In genomic region chr20:62150236-62150575, GRCh38 we compare ENCODE assay signal across 1 cellular context.
TF ChIP-seq lines count a peak whose summit lies in the region.

No MANE protein-coding gene starts in this region.

TF ChIP-seq in GM23338, 12 proteins besides CTCF, POLR2A, EP300 and RAD21:
- TF ChIP-seq, protein P1, sequence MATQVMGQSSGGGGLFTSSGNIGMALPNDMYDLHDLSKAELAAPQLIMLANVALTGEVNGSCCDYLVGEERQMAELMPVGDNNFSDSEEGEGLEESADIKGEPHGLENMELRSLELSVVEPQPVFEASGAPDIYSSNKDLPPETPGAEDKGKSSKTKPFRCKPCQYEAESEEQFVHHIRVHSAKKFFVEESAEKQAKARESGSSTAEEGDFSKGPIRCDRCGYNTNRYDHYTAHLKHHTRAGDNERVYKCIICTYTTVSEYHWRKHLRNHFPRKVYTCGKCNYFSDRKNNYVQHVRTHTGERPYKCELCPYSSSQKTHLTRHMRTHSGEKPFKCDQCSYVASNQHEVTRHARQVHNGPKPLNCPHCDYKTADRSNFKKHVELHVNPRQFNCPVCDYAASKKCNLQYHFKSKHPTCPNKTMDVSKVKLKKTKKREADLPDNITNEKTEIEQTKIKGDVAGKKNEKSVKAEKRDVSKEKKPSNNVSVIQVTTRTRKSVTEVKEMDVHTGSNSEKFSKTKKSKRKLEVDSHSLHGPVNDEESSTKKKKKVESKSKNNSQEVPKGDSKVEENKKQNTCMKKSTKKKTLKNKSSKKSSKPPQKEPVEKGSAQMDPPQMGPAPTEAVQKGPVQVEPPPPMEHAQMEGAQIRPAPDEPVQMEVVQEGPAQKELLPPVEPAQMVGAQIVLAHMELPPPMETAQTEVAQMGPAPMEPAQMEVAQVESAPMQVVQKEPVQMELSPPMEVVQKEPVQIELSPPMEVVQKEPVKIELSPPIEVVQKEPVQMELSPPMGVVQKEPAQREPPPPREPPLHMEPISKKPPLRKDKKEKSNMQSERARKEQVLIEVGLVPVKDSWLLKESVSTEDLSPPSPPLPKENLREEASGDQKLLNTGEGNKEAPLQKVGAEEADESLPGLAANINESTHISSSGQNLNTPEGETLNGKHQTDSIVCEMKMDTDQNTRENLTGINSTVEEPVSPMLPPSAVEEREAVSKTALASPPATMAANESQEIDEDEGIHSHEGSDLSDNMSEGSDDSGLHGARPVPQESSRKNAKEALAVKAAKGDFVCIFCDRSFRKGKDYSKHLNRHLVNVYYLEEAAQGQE (IDR thresholded peaks at IDR 0.05; ENCODE audit: unreplicated experiment), result no peak
- TF ChIP-seq EZH2 (IDR thresholded peaks at IDR 0.05; ENCODE audit: low read depth, unreplicated experiment) (no peak), ZNF114 (CRISPR knock-in tag; IDR thresholded peaks at IDR 0.05) (no peak), ZNF331 (CRISPR knock-in tag; IDR thresholded peaks at IDR 0.05; ENCODE audit: low read depth) (no peak), EZH2phosphoT487 (IDR thresholded peaks at IDR 0.05; ENCODE audit: unreplicated experiment) (no peak), CREB1 (CRISPR knock-in tag; IDR thresholded peaks at IDR 0.05; ENCODE audit: low read depth) (no peak), NANOG (IDR thresholded peaks at IDR 0.05; ENCODE audit: borderline replicate concordance) (no peak), POLR2AphosphoS5 (IDR thresholded peaks at IDR 0.05; ENCODE audit: low read depth) (no peak), STAT1 (IDR thresholded peaks at IDR 0.05; ENCODE audit: unreplicated experiment) (no peak), ZNF462 (CRISPR knock-in tag; IDR thresholded peaks at IDR 0.05) (no peak), JUNB (IDR thresholded peaks at IDR 0.05; ENCODE audit: unreplicated experiment) (no peak)
- TF ChIP-seq, protein P2, sequence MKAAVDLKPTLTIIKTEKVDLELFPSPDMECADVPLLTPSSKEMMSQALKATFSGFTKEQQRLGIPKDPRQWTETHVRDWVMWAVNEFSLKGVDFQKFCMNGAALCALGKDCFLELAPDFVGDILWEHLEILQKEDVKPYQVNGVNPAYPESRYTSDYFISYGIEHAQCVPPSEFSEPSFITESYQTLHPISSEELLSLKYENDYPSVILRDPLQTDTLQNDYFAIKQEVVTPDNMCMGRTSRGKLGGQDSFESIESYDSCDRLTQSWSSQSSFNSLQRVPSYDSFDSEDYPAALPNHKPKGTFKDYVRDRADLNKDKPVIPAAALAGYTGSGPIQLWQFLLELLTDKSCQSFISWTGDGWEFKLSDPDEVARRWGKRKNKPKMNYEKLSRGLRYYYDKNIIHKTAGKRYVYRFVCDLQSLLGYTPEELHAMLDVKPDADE (IDR thresholded peaks at IDR 0.05), result no peak
